1 cellular context compared by ENCODE assay signal in genomic region chr1:54014009-54014629, GRCh38.
TF ChIP-seq lines count a peak whose summit lies in the region.

No MANE protein-coding gene starts in this region.

TF ChIP-seq in GM23338, 12 proteins besides CTCF, POLR2A, EP300 and RAD21 (continued from another document):
- TF ChIP-seq CREB1 (CRISPR knock-in tag; IDR thresholded peaks at IDR 0.05; ENCODE audit: low read depth), result no peak
- TF ChIP-seq ZNF331 (CRISPR knock-in tag; IDR thresholded peaks at IDR 0.05; ENCODE audit: low read depth), result no peak
- no peak for TF ChIP-seq EZH2phosphoT487 (IDR thresholded peaks at IDR 0.05; ENCODE audit: unreplicated experiment)
